Comparison of ENCODE assay signal across 9 cellular contexts in the genomic region with DNA sequence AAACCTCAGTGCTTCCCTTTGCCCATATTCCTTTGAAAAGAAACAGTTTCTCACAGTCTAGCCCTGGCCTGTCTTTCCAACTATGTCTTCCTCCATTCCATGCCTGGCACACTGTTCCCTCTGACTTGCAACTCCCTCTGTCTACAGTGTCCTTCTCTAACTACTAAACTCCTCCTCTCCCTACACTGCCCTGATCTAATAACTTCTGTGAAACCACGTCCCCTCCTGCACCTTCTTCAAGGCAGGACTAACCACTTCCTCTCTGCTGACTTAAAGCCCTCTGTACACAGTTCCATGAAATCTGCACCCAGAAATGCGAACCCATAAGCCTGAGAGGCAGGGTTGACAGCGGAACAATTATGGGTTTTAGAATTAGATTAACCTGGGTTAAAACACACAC.
DNase-seq lines count a peak whose midpoint lies in the region; ATAC-seq and TF ChIP-seq lines count a peak whose summit lies in the region.
"Had no signal": no experiment of that assay in that cellular context is flagged by ENCODE, and none has a peak within 500 bp of the region (broad histone marks: within the 10 kb centered on the region; RNA-seq: fewer than 3 reads in every experiment).

No MANE protein-coding gene starts in this region.

- no peak for TF ChIP-seq CTCF in ascending aorta (IDR thresholded peaks at IDR 0.05)

- ATAC-seq in GM18498 (IDR thresholded peaks at IDR 0.05; ENCODE audit: unreplicated experiment): peak; percentile 95
- ATAC-seq in GM21515 (IDR thresholded peaks at IDR 0.05; ENCODE audit: unreplicated experiment): peak; percentile 93
- peak; percentile 79 for ATAC-seq in sciatic nerve

- DNase-seq in HT-29 (ENCODE audit: low spot score) (peak; percentile 54), sciatic nerve (ENCODE audit: low spot score) (no peak), posterior cingulate gyrus (no peak), DMS 273 (lab: John Stamatoyannopoulos, UW; ENCODE audit: unreplicated experiment) (no peak), ascending aorta (ENCODE audit: low spot score in 2 of 2) (no peak)
- peak; percentile 34 to 41 for DNase-seq in activated T-cell treated with anti-CD3 and anti-CD28 coated beads, Interleukin-2, amount 50 U/mL, for 48 hours

- no peaks in the 10 kb centered on the region for H3K36me3 ChIP-seq in ascending aorta

- H3K9me3 ChIP-seq in ascending aorta: no peaks in the 10 kb centered on the region

- no peaks in the 10 kb centered on the region for H3K27me3 ChIP-seq in ascending aorta

- H3K4me3 ChIP-seq in ascending aorta: no peak overlapping the region

- H3K27ac ChIP-seq in ascending aorta: no peak overlapping the region
- H3K27ac ChIP-seq: KMS-11 had no signal

- intact Hi-C loops in sciatic nerve (cut with DNase I) (loop anchor here (5.0 kb wide), 1 partner anchor 427 kb away; no protein-coding TSS in a partner anchor), posterior cingulate gyrus (cut with DNase I) (no loop called here), ascending aorta (cut with DNase I) (no loop called here)

- no peaks in the 10 kb centered on the region for H3K4me1 ChIP-seq in ascending aorta

Comparison
In these comparisons a context has a peak if more than half of its experiments do, and no peak if none do; other contexts are left out.
1. DNase-seq: peak in HT-29 (single experiment) and activated T-cell treated with anti-CD3 and anti-CD28 coated beads, Interleukin-2, amount 50 U/mL, for 48 hours (2 of 2); none in sciatic nerve (single experiment), posterior cingulate gyrus (0 of 10), DMS 273 (single experiment) and ascending aorta (0 of 2).
2. Peak in every context shown above with its lines, with median percentiles within 50 percentile points of each other: ATAC-seq.